ENCODE assay signal across 10 cellular contexts in genomic region chr10:124707546-124707945, GRCh38. TPM values are rescaled to one million over a fixed set of nuclear protein-coding genes. Genes with fewer than 3 reads are reported as not detected.
DNase-seq lines count a peak whose midpoint lies in the region; ATAC-seq and TF ChIP-seq lines count a peak whose summit lies in the region.
"Had no signal": no experiment of that assay in that cellular context is flagged by ENCODE, and none has a peak within 500 bp of the region (broad histone marks: within the 10 kb centered on the region; RNA-seq: fewer than 3 reads in every experiment).

No MANE protein-coding gene starts in this region.

- peak overlapping the region; percentile 45 for H3K27ac ChIP-seq in muscle layer of duodenum (ENCODE audit: low read length)
- peak overlapping the region in 2 of 3 donors; percentile 91 to 92 for H3K27ac ChIP-seq in thyroid gland

- H3K27me3 Mint-ChIP-seq in activated CD8-positive, alpha-beta memory T cell treated with anti-CD3 and anti-CD28 coated beads, Interleukin-2, amount 10 ng/mL, durations not matched to agents 7 days and 5 days, result no peaks in the 10 kb centered on the region
- no peaks in the 10 kb centered on the region for H3K27me3 Mint-ChIP-seq in activated T-helper 17 cell treated with anti-CD3 and anti-CD28 coated beads, Interleukin-2, amount 50 U/mL, for 72 hours

- H3K9me3 Mint-ChIP-seq in activated CD8-positive, alpha-beta memory T cell treated with anti-CD3 and anti-CD28 coated beads, Interleukin-2, amount 10 ng/mL, durations not matched to agents 7 days and 5 days (ENCODE audit: low read depth), result no peaks in the 10 kb centered on the region
- no peaks in the 10 kb centered on the region for H3K9me3 Mint-ChIP-seq in activated T-helper 17 cell treated with anti-CD3 and anti-CD28 coated beads, Interleukin-2, amount 50 U/mL, for 72 hours

- peak overlapping the region; percentile 71 for H3K27ac Mint-ChIP-seq in activated CD8-positive, alpha-beta memory T cell treated with anti-CD3 and anti-CD28 coated beads, Interleukin-2, amount 10 ng/mL, durations not matched to agents 7 days and 5 days
- H3K27ac Mint-ChIP-seq in activated T-helper 17 cell treated with anti-CD3 and anti-CD28 coated beads, Interleukin-2, amount 50 U/mL, for 72 hours, result peak overlapping the region; percentile 78

- H3K4me1 Mint-ChIP-seq in activated CD8-positive, alpha-beta memory T cell treated with anti-CD3 and anti-CD28 coated beads, Interleukin-2, amount 10 ng/mL, durations not matched to agents 7 days and 5 days, result peaks cover 86% of the 10 kb centered on the region
- peaks cover 71% of the 10 kb centered on the region for H3K4me1 Mint-ChIP-seq in activated T-helper 17 cell treated with anti-CD3 and anti-CD28 coated beads, Interleukin-2, amount 50 U/mL, for 72 hours

- no peak for TF ChIP-seq CTCF in thyroid gland (IDR thresholded peaks at IDR 0.05)

- 86 to 95% methylated on average over 9 of the region's 9 CpGs for WGBS in thyroid gland, 2 donors

- H3K36me3 ChIP-seq in muscle layer of duodenum (ENCODE audit: control insufficient read depth in 1 of 2, insufficient read depth in 2 of 2, low read length in 2 of 2) (peaks cover 5 to 9% of the 10 kb centered on the region in 2 donors), thyroid gland (no peaks in the 10 kb centered on the region)

- DNase-seq in activated CD8-positive, alpha-beta memory T cell treated with anti-CD3 and anti-CD28 coated beads, Interleukin-2, amount 10 ng/mL, durations not matched to agents 7 days and 5 days, result no peak
- no peak for DNase-seq in activated CD8-positive, alpha-beta memory T cell treated with anti-CD3 and anti-CD28 coated beads for 24 hours
- no peak for DNase-seq in thyroid gland
- no peak for DNase-seq in SW 1271 (lab: John Stamatoyannopoulos, UW)
- DNase-seq: EL; stimulated activated CD4-positive, alpha-beta T cell treated with anti-CD3 and anti-CD28 coated beads, Interleukin-15, amount 100 ng/mL, for 24 hours had no signal

- no peaks in the 10 kb centered on the region for H3K27me3 ChIP-seq in muscle layer of duodenum (ENCODE audit: low read depth, low read length)
- no peaks in the 10 kb centered on the region for H3K27me3 ChIP-seq in thyroid gland

- no peak for TF ChIP-seq POLR2A in thyroid gland (IDR thresholded peaks at IDR 0.05)

- no peaks in the 10 kb centered on the region for H3K9me3 ChIP-seq in muscle layer of duodenum (ENCODE audit: control insufficient read depth in 1 of 2, low read length in 2 of 2)
- H3K9me3 ChIP-seq in thyroid gland, result no peaks in the 10 kb centered on the region

- no peak overlapping the region for H3K4me3 Mint-ChIP-seq in activated CD8-positive, alpha-beta memory T cell treated with anti-CD3 and anti-CD28 coated beads, Interleukin-2, amount 10 ng/mL, durations not matched to agents 7 days and 5 days
- H3K4me3 Mint-ChIP-seq in activated T-helper 17 cell treated with anti-CD3 and anti-CD28 coated beads, Interleukin-2, amount 50 U/mL, for 72 hours, result peak overlapping the region; percentile 91

- intact Hi-C loops in thyroid gland (cut with DNase I), result no loop called here

- H3K4me3 ChIP-seq in muscle layer of duodenum (ENCODE audit: low read depth in 1 of 2, low read length in 2 of 2) (no peak overlapping the region), thyroid gland (replicated peaks in 1 of 3) (no peak overlapping the region)

- peaks cover 11% of the 10 kb centered on the region for H3K36me3 Mint-ChIP-seq in activated CD8-positive, alpha-beta memory T cell treated with anti-CD3 and anti-CD28 coated beads, Interleukin-2, amount 10 ng/mL, durations not matched to agents 7 days and 5 days
- peaks cover 51% of the 10 kb centered on the region for H3K36me3 Mint-ChIP-seq in activated T-helper 17 cell treated with anti-CD3 and anti-CD28 coated beads, Interleukin-2, amount 50 U/mL, for 72 hours (ENCODE audit: low read depth)

- ATAC-seq in activated CD8-positive, alpha-beta memory T cell treated with anti-CD3 and anti-CD28 coated beads, Interleukin-2, amount 10 ng/mL, durations not matched to agents 7 days and 5 days, result no peak
- ATAC-seq in activated T-helper 17 cell treated with anti-CD3 and anti-CD28 coated beads, Interleukin-2, amount 50 U/mL, for 72 hours (replicated peaks), result no peak
- ATAC-seq in GM19467 (IDR thresholded peaks at IDR 0.05; ENCODE audit: unreplicated experiment), result no peak
- ATAC-seq in esophagus mucosa, result no peak

- CTCF ChIA-PET in activated CD8-positive, alpha-beta memory T cell treated with anti-CD3 and anti-CD28 coated beads, Interleukin-2, amount 10 ng/mL, durations not matched to agents 7 days and 5 days (lab: Charles Lee), result interaction anchor here (1.1 to 10.8 kb wide), 5 partner anchors 11 to 38 kb away, joined by 3 to 76 read pairs (median 13); no protein-coding TSS in a partner anchor

- peaks cover 39 to 70% of the 10 kb centered on the region in 2 donors for H3K4me1 ChIP-seq in muscle layer of duodenum (ENCODE audit: control insufficient read depth in 1 of 2, insufficient read depth in 2 of 2, low read length in 2 of 2)
- peaks cover 77 to 88% of the 10 kb centered on the region in 2 donors for H3K4me1 ChIP-seq in thyroid gland

RNA-seq across cellular contexts. Expression of gene FAM53B, which starts 36.6 kb away (rescaled TPM):
- total RNA-seq in activated CD8-positive, alpha-beta memory T cell treated with anti-CD3 and anti-CD28 coated beads, Interleukin-2, amount 10 ng/mL, durations not matched to agents 7 days and 5 days, result 10 to 100 TPM; 33.5 to 45.5 TPM
- total RNA-seq in activated T-helper 17 cell treated with anti-CD3 and anti-CD28 coated beads, Interleukin-2, amount 50 U/mL, for 72 hours, result 10 to 100 TPM; 21.7 to 36.8 TPM
- total RNA-seq in thyroid gland (10 to 100 TPM; 37.6 to 96.3 (median 80.4) TPM), esophagus mucosa (24.9 TPM)
